Comparison of ENCODE assay signal across 10 cellular contexts in genomic region chr4:102439835-102440234, GRCh38.
DNase-seq lines count a peak whose midpoint lies in the region; ATAC-seq, FAIRE-seq and TF ChIP-seq lines count a peak whose summit lies in the region.
"Had no signal": no experiment of that assay in that cellular context is flagged by ENCODE, and none has a peak within 500 bp of the region (broad histone marks: within the 10 kb centered on the region; RNA-seq: fewer than 3 reads in every experiment).

No MANE protein-coding gene starts in this region.

- H3K9me3 Mint-ChIP-seq in HFFc6, result no peaks in the 10 kb centered on the region
- no peaks in the 10 kb centered on the region for H3K9me3 Mint-ChIP-seq in activated naive CD4-positive, alpha-beta T cell treated with anti-CD3 and anti-CD28 coated beads, Interleukin-2, amount 50 U/mL, for 72 hours
- H3K9me3 Mint-ChIP-seq: activated T-helper 1 cell treated with anti-CD3 and anti-CD28 coated beads, Interleukin-12 subunit alpha, Interleukin-12 subunit beta, Interleukin-2, Interleukin-4 antibody, amounts not matched to agents 30 ng/mL and 10 ng/mL and 1 ng/mL, durations not matched to agents 14 hours and 24 hours and 36 hours had no signal

- no peaks in the 10 kb centered on the region for H3K9me3 ChIP-seq in HepG2 (ENCODE audit: low read length)

- H3K27ac Mint-ChIP-seq in HFFc6, result peak overlapping the region; percentile 97
- H3K27ac Mint-ChIP-seq in activated naive CD4-positive, alpha-beta T cell treated with anti-CD3 and anti-CD28 coated beads, Interleukin-2, amount 50 U/mL, for 72 hours, result no peak overlapping the region
- H3K27ac Mint-ChIP-seq: activated T-helper 1 cell treated with anti-CD3 and anti-CD28 coated beads, Interleukin-12 subunit alpha, Interleukin-12 subunit beta, Interleukin-2, Interleukin-4 antibody, amounts not matched to agents 30 ng/mL and 10 ng/mL and 1 ng/mL, durations not matched to agents 14 hours and 24 hours and 36 hours had no signal

- intact Hi-C loops in HepG2 (cut with micrococcal nuclease; ENCODE audit: unreplicated experiment), result loop anchor here (5.0 to 10.0 kb wide), 2 partner anchors 275 to 637 kb away; partner anchors contain the start of gene SLC9B2

- FAIRE-seq in HepG2 (lab: Jason Lieb, UNC) (no peak), urothelium cell line (lab: Jason Lieb, UNC) (no peak)
- FAIRE-seq: H1 had no signal

- BruUV-seq in HepG2 (replicated peaks; lab: Mats Ljungman, UMichigan), result TSS peak; percentile 44

- H3K27me3 Mint-ChIP-seq in HFFc6 (ENCODE audit: insufficient read depth), result peaks cover 2% of the 10 kb centered on the region; the same call in 1 of the 2 replicates

- TF ChIP-seq POLR2A in HepG2 (IDR thresholded peaks at IDR 0.05; ENCODE audit: insufficient read depth in 1 of 2, low read depth in 2 of 2, low read length in 2 of 2), result no peak

- no peak overlapping the region for H2AFZ ChIP-seq in HepG2 (ENCODE audit: low read length)

- no peaks in the 10 kb centered on the region for H4K20me1 ChIP-seq in HepG2 (ENCODE audit: insufficient read depth, low read length)

- DNase-seq in HFFc6, result peak; percentile 67
- DNase-seq in cardiac fibroblast (ENCODE audit: low read depth in 2 of 2), result peak; percentile 87 to 93
- peak; percentile 61 for DNase-seq in HepG2 (ENCODE audit: low spot score)
- DNase-seq in urothelium cell line (ENCODE audit: low spot score), result peak; percentile 20
- DNase-seq in C1 segment of cervical spinal cord (lab: John Stamatoyannopoulos, UW), result no peak
- DNase-seq in activated naive CD4-positive, alpha-beta T cell treated with anti-CD3 and anti-CD28 coated beads, Interleukin-2, amount 50 U/mL, for 72 hours (ENCODE audit: low spot score in 2 of 2), result no peak
- DNase-seq: NCI-H2171 had no signal

- H3K36me3 Mint-ChIP-seq in HFFc6 (ENCODE audit: low read depth), result peaks cover under 1% of the 10 kb centered on the region; the same call in 1 of the 2 replicates
- H3K36me3 Mint-ChIP-seq in activated naive CD4-positive, alpha-beta T cell treated with anti-CD3 and anti-CD28 coated beads, Interleukin-2, amount 50 U/mL, for 72 hours, result no peaks in the 10 kb centered on the region

- H3K4me2 ChIP-seq in HepG2 (ENCODE audit: low read depth, low read length), result no peak overlapping the region

- CTCF ChIA-PET in HepG2 (lab: Yijun Ruan, JAX; ENCODE audit: low intra/inter-chr PET ratio, low total read pairs), result no interaction called here

- ATAC-seq in HepG2 (peak; percentile 23; the same call in 1 of the 3 replicates), GM21526 (IDR thresholded peaks at IDR 0.05; ENCODE audit: low FRiP score, unreplicated experiment) (no peak)
- ATAC-seq in activated naive CD4-positive, alpha-beta T cell treated with anti-CD3 and anti-CD28 coated beads, Interleukin-2, amount 50 U/mL, for 72 hours, result no peak

- in situ Hi-C loops in HepG2 (cut with HindIII; ENCODE audit: extremely low pct_ligation_motif_present, low pct_unique_long_range_greater_than_20kb), result loop anchor here (10.0 kb wide), 3 partner anchors 175 to 655 kb away; partner anchors contain the start of genes BDH2 and SLC9B1

- peaks cover 30% of the 10 kb centered on the region for H3K4me1 Mint-ChIP-seq in HFFc6 (ENCODE audit: low read depth)

- TF ChIP-seq RAD21 in HepG2 (CRISPR knock-in tag; IDR thresholded peaks at IDR 0.05), result no peak

- peaks cover 70% of the 10 kb centered on the region for H3K4me1 ChIP-seq in HepG2 (ENCODE audit: insufficient read depth, low read length)

- H3K79me2 ChIP-seq in HepG2 (ENCODE audit: insufficient read depth, low read length), result no peaks in the 10 kb centered on the region

- peak overlapping the region; percentile 81 for H3K4me3 Mint-ChIP-seq in HFFc6
- H3K4me3 Mint-ChIP-seq: activated T-helper 1 cell treated with anti-CD3 and anti-CD28 coated beads, Interleukin-12 subunit alpha, Interleukin-12 subunit beta, Interleukin-2, Interleukin-4 antibody, amounts not matched to agents 30 ng/mL and 10 ng/mL and 1 ng/mL, durations not matched to agents 14 hours and 24 hours and 36 hours had no signal

- no peaks in the 10 kb centered on the region for H3K27me3 ChIP-seq in HepG2 (ENCODE audit: control insufficient read depth in 1 of 2, insufficient read depth in 2 of 2, low read length in 2 of 2)

- POLR2A ChIA-PET in HepG2 (lab: Yijun Ruan, JAX), result no interaction called here

- H3K27ac ChIP-seq in HepG2 (ENCODE audit: extremely low read length, insufficient read depth, low read length), result no peak overlapping the region

- no peaks in the 10 kb centered on the region for H3K36me3 ChIP-seq in HepG2 (replicated peaks in 1 of 2; ENCODE audit: control insufficient read depth in 1 of 2, insufficient read depth in 2 of 2, low read length in 2 of 2)

- H3K4me3 ChIP-seq in cardiac fibroblast (replicated peaks in 1 of 2; ENCODE audit: low read depth in 2 of 2, low read length in 2 of 2) (no peak overlapping the region), HepG2 (replicated peaks in 1 of 3; ENCODE audit: insufficient read depth in 1 of 3, low read depth in 2 of 3, low read length in 3 of 3) (no peak overlapping the region)

- TF ChIP-seq EP300 in HepG2 (IDR thresholded peaks at IDR 0.05; ENCODE audit: low read depth in 2 of 2, low read length in 2 of 2) (no peak), HepG2 (CRISPR knock-in tag; IDR thresholded peaks at IDR 0.05; ENCODE audit: borderline replicate concordance) (no peak)

- no peak overlapping the region for H3K9ac ChIP-seq in HepG2 (ENCODE audit: insufficient read depth, low read depth, low read length)

- TF ChIP-seq CTCF in HFFc6 (IDR thresholded peaks at IDR 0.05), result no peak
- TF ChIP-seq CTCF in cardiac fibroblast (IDR thresholded peaks at IDR 0.05; ENCODE audit: low read depth, low read length), result no peak
- TF ChIP-seq CTCF in HepG2 (CRISPR knock-in tag; IDR thresholded peaks at IDR 0.05), result no peak

TF ChIP-seq in HepG2, 621 proteins besides CTCF, POLR2A, EP300 and RAD21 (continues in another document):
- TF ChIP-seq MAFK (conservative IDR thresholded peaks at IDR 0.05 in 1 of 2, IDR thresholded peaks at IDR 0.05 in 1 of 2; ENCODE audit: low read length in 2 of 2), result peak; percentile 15 to 30; a peak in 1 of 4 replicates
- peak; percentile 67 for TF ChIP-seq TEAD3 (CRISPR knock-in tag; optimal IDR thresholded peaks at IDR 0.05; ENCODE audit: borderline replicate concordance)
- TF ChIP-seq NFE2L2 (IDR thresholded peaks at IDR 0.05; ENCODE audit: low read length), result peak; percentile 71
- no peak for TF ChIP-seq ZMYM4 (CRISPR knock-in tag; IDR thresholded peaks at IDR 0.05)
- no peak for TF ChIP-seq GATAD1 (CRISPR knock-in tag; IDR thresholded peaks at IDR 0.05)
- TF ChIP-seq FOXA3 (CRISPR knock-in tag; IDR thresholded peaks at IDR 0.05), result peak; percentile 14; the same call in 1 of the 2 replicates
- TF ChIP-seq GPN1 (CRISPR knock-in tag; IDR thresholded peaks at IDR 0.05; ENCODE audit: borderline replicate concordance), result no peak
- peak; percentile 66; the same call in 1 of the 2 replicates for TF ChIP-seq HMG20A (CRISPR knock-in tag; IDR thresholded peaks at IDR 0.05; ENCODE audit: borderline replicate concordance)
- peak; percentile 34; the same call in 1 of the 2 replicates for TF ChIP-seq MAFF (IDR thresholded peaks at IDR 0.05; ENCODE audit: low read depth, low read length)
- 0 out of 2 replicates have a peak, but pooled peaks have one; percentile 65 for TF ChIP-seq NFE2 (CRISPR knock-in tag; IDR thresholded peaks at IDR 0.05)
- peak; percentile 35 for TF ChIP-seq SAP130 (CRISPR knock-in tag; IDR thresholded peaks at IDR 0.05; ENCODE audit: low read depth)
- no peak for TF ChIP-seq FOXO4 (CRISPR knock-in tag; conservative IDR thresholded peaks at IDR 0.05)
- peak; percentile 18; the same call in 1 of the 3 replicates for TF ChIP-seq MXI1 (IDR thresholded peaks at IDR 0.05; ENCODE audit: borderline replicate concordance, low read depth, low read length)
- no peak for TF ChIP-seq CEBPG (CRISPR knock-in tag; IDR thresholded peaks at IDR 0.05)
- 0 out of 2 replicates have a peak, but pooled peaks have one; percentile 43 for TF ChIP-seq IRF2 (CRISPR knock-in tag; IDR thresholded peaks at IDR 0.05)
- TF ChIP-seq FOXA1 (IDR thresholded peaks at IDR 0.05), result no peak
- TF ChIP-seq FOXA1 (CRISPR knock-in tag; IDR thresholded peaks at IDR 0.05), result peak; percentile 44; the same call in 1 of the 2 replicates
- TF ChIP-seq IKZF1 (IDR thresholded peaks at IDR 0.05), result no peak
- no peak for TF ChIP-seq ZNF496 (CRISPR knock-in tag; IDR thresholded peaks at IDR 0.05; ENCODE audit: insufficient replicate concordance)

Comparison
In these comparisons a context has a peak if more than half of its experiments do, and no peak if none do; other contexts are left out.
1. DNase-seq: peak in HFFc6 (single experiment), cardiac fibroblast (2 of 2), HepG2 (single experiment) and urothelium cell line (single experiment); none in C1 segment of cervical spinal cord (0 of 14) and activated naive CD4-positive, alpha-beta T cell treated with anti-CD3 and anti-CD28 coated beads, Interleukin-2, amount 50 U/mL, for 72 hours (0 of 2).